26 cellular contexts compared by ENCODE assay signal in genomic region chr16:74679983-74680382, GRCh38.
"Had no signal": no experiment of that assay in that cellular context is flagged by ENCODE, and none has a peak within 500 bp of the region (broad histone marks: within the 10 kb centered on the region; RNA-seq: fewer than 3 reads in every experiment).

No MANE protein-coding gene starts in this region.

- H2AFZ ChIP-seq: parathyroid adenoma had no signal

- H3K27me3 ChIP-seq: adrenal gland, ascending aorta, brain microvascular endothelial cell, foreskin keratinocyte, upper lobe of right lung had no signal

- ATAC-seq: activated CD8-positive, alpha-beta T cell treated with anti-CD3 and anti-CD28 coated beads for 36 hours; activated T-helper 17 cell treated with anti-CD3 and anti-CD28 coated beads, Interleukin-2, amount 50 U/mL, for 72 hours; foreskin keratinocyte; left lobe of liver; natural killer cell; right cardiac atrium; T-cell; upper lobe of right lung had no signal

- H3K9ac ChIP-seq: parathyroid adenoma had no signal

- DNase-seq: activated CD8-positive, alpha-beta T cell treated with anti-CD3 and anti-CD28 coated beads for 36 hours; activated T-cell treated with anti-CD3 and anti-CD28 coated beads, Interleukin-2, amount 50 U/mL, for 1 hour; adrenal gland; brain microvascular endothelial cell; caudate nucleus; dermis blood vessel endothelial cell; effector CD8-positive, alpha-beta T cell; foreskin keratinocyte; kidney; natural killer cell; right cardiac atrium; stimulated activated CD4-positive, alpha-beta T cell treated with anti-CD3 and anti-CD28 coated beads, Interleukin-15, amount 100 ng/mL, for 24 hours; stimulated activated CD4-positive, alpha-beta T cell treated with anti-CD3 and anti-CD28 coated beads, Interleukin-2, amount 100 ng/mL, for 48 hours; stimulated activated CD8-positive, alpha-beta memory T cell treated with anti-CD3 and anti-CD28 coated beads, Interleukin-4, amount 100 ng/mL, for 48 hours; stimulated activated naive CD4-positive, alpha-beta T cell; T-cell; T-helper 9 cell; upper lobe of right lung had no signal

- H3K9me3 Mint-ChIP-seq: activated CD8-positive, alpha-beta T cell treated with anti-CD3 and anti-CD28 coated beads for 36 hours; activated T-helper 17 cell treated with anti-CD3 and anti-CD28 coated beads, Interleukin-2, amount 50 U/mL, for 72 hours; natural killer cell; T-cell had no signal

- H3K36me3 Mint-ChIP-seq: natural killer cell had no signal

- H3K4me3 Mint-ChIP-seq: activated CD8-positive, alpha-beta T cell treated with anti-CD3 and anti-CD28 coated beads for 36 hours; activated naive CD8-positive, alpha-beta T cell; activated T-helper 17 cell treated with anti-CD3 and anti-CD28 coated beads, Interleukin-2, amount 50 U/mL, for 72 hours; natural killer cell; T-cell had no signal

- H3K4me1 ChIP-seq: adrenal gland, ascending aorta, foreskin keratinocyte, parathyroid adenoma, upper lobe of right lung had no signal

- H3K4me3 ChIP-seq: adrenal gland, ascending aorta, lung, skin epidermis, thoracic aorta, upper lobe of right lung had no signal

- H3K27me3 Mint-ChIP-seq: activated CD8-positive, alpha-beta T cell treated with anti-CD3 and anti-CD28 coated beads for 36 hours; activated naive CD8-positive, alpha-beta T cell; activated T-helper 17 cell treated with anti-CD3 and anti-CD28 coated beads, Interleukin-2, amount 50 U/mL, for 72 hours; T-cell had no signal

- H3K27ac Mint-ChIP-seq: activated CD8-positive, alpha-beta T cell treated with anti-CD3 and anti-CD28 coated beads for 36 hours; activated naive CD8-positive, alpha-beta T cell; activated T-helper 17 cell treated with anti-CD3 and anti-CD28 coated beads, Interleukin-2, amount 50 U/mL, for 72 hours; natural killer cell; T-cell had no signal

- H3K4me1 Mint-ChIP-seq: activated T-helper 17 cell treated with anti-CD3 and anti-CD28 coated beads, Interleukin-2, amount 50 U/mL, for 72 hours; natural killer cell had no signal

- H3K79me2 ChIP-seq: parathyroid adenoma had no signal

- H3K27ac ChIP-seq: adrenal gland, ascending aorta, brain microvascular endothelial cell, foreskin keratinocyte, parathyroid adenoma, skin epidermis, thoracic aorta, upper lobe of right lung had no signal

- H3K9me3 ChIP-seq: adrenal gland, ascending aorta, thoracic aorta, upper lobe of right lung had no signal
